Comparison of ENCODE assay signal across 8 cellular contexts in genomic region chr10:74176380-74177139, GRCh38. TPM values are rescaled to one million over a fixed set of nuclear protein-coding genes. Genes with fewer than 3 reads are reported as not detected.
A peak's percentile ranks its signal among the peaks of the same experiment; 100 is the strongest.
DNase-seq lines count a peak whose midpoint lies in the region; ATAC-seq lines count a peak whose summit lies in the region.

No MANE protein-coding gene starts in this region.

- H3K9me3 ChIP-seq in mesenchymal stem cell (ENCODE audit: control insufficient read depth, low read length) = no peaks in the 10 kb centered on the region

- peak overlapping the region; percentile 29 for H4K91ac ChIP-seq in mesenchymal stem cell (ENCODE audit: low read length)

- peak; percentile 95 for DNase-seq in COR-L47 (lab: John Stamatoyannopoulos, UW)
- DNase-seq in HT1080 (ENCODE audit: low read depth) = peak; percentile 99
- peak; percentile 95 for DNase-seq in NOMO-1 (lab: John Stamatoyannopoulos, UW; ENCODE audit: unreplicated experiment in 2 of 2)
- peak; percentile 82 to 95 (median 88) for DNase-seq in activated CD8-positive, alpha-beta memory T cell treated with anti-CD3 and anti-CD28 coated beads for 48 hours (ENCODE audit: low read depth in 2 of 3, low spot score in 2 of 3)
- DNase-seq in effector memory CD8-positive, alpha-beta T cell = peak; percentile 93 to 96 (median 95)
- peak; percentile 97 for DNase-seq in mesenchymal stem cell
- DNase-seq in stimulated activated CD8-positive, alpha-beta memory T cell treated with anti-CD3 and anti-CD28 coated beads, Interleukin-12 subunit alpha, Interleukin-12 subunit beta, amount 100 ng/mL, for 24 hours (ENCODE audit: extremely low read depth) = peak; percentile 87

- peak overlapping the region in 1 of 2 experiments; percentile 63 for H3K23ac ChIP-seq in mesenchymal stem cell (ENCODE audit: low read length in 2 of 2)

- H2BK5ac ChIP-seq in mesenchymal stem cell (ENCODE audit: low read depth, low read length, poor library complexity, severe bottlenecking) = no peak overlapping the region

- peaks cover 20 to 25% of the 10 kb centered on the region in 2 donors for H3K4me1 Mint-ChIP-seq in effector memory CD8-positive, alpha-beta T cell (ENCODE audit: low read depth in 2 of 2)

- no peak overlapping the region for H2BK15ac ChIP-seq in mesenchymal stem cell (ENCODE audit: low read depth, poor library complexity, severe bottlenecking)

- peak overlapping the region; percentile 90 to 91 for H3K4me3 Mint-ChIP-seq in effector memory CD8-positive, alpha-beta T cell

- H3K27ac ChIP-seq in mesenchymal stem cell (ENCODE audit: low read length, poor library complexity, severe bottlenecking) = peak overlapping the region; percentile 82

- H3K36me3 Mint-ChIP-seq in effector memory CD8-positive, alpha-beta T cell (ENCODE audit: insufficient read depth) = peaks cover 12% of the 10 kb centered on the region

- ATAC-seq in GM21367 (IDR thresholded peaks at IDR 0.05; ENCODE audit: unreplicated experiment) = peak; percentile 85
- peak; percentile 94 for ATAC-seq in effector memory CD8-positive, alpha-beta T cell (replicated peaks)

- peak overlapping the region; percentile 82 to 89 for H3K18ac ChIP-seq in mesenchymal stem cell (ENCODE audit: low read depth in 1 of 2, low read length in 2 of 2)

- peak overlapping the region in 1 of 2 experiments; percentile 26 for H2BK12ac ChIP-seq in mesenchymal stem cell (ENCODE audit: low read length in 2 of 2)

- no peak overlapping the region for H2AK5ac ChIP-seq in mesenchymal stem cell (ENCODE audit: low read length, severe bottlenecking)

- H3K9me3 Mint-ChIP-seq in effector memory CD8-positive, alpha-beta T cell = no peaks in the 10 kb centered on the region

- H3K27ac Mint-ChIP-seq in effector memory CD8-positive, alpha-beta T cell = peak overlapping the region; percentile 97

- H3K9ac ChIP-seq in mesenchymal stem cell (ENCODE audit: low read length) = peak overlapping the region; percentile 99

- peak overlapping the region in 1 of 2 experiments; percentile 35 for H3K14ac ChIP-seq in mesenchymal stem cell (ENCODE audit: low read length in 2 of 2)

- H2BK120ac ChIP-seq in mesenchymal stem cell (ENCODE audit: low read depth, low read length) = no peak overlapping the region

- peaks cover 4% of the 10 kb centered on the region for H3K79me1 ChIP-seq in mesenchymal stem cell (replicated peaks; ENCODE audit: low read length, poor library complexity, severe bottlenecking)

- no peaks in the 10 kb centered on the region for H3K27me3 ChIP-seq in mesenchymal stem cell (ENCODE audit: control insufficient read depth in 1 of 2, insufficient read depth in 1 of 2, low read length in 2 of 2)

- peak overlapping the region; percentile 10 for H2AFZ ChIP-seq in mesenchymal stem cell (ENCODE audit: low read depth, low read length)

- peak overlapping the region; percentile 74 to 100 for H3K4me3 ChIP-seq in mesenchymal stem cell (ENCODE audit: insufficient read depth in 1 of 2, low read depth in 1 of 2, low read length in 2 of 2)

- under 1% methylated on average over 69 of the region's 72 CpGs for WGBS in mesenchymal stem cell

- peak overlapping the region; percentile 81 for H3K4me2 ChIP-seq in mesenchymal stem cell (ENCODE audit: low read length, poor library complexity, severe bottlenecking)

- H3K36me3 ChIP-seq in mesenchymal stem cell (ENCODE audit: control insufficient read depth in 1 of 2, insufficient read depth in 2 of 2, low read depth in 1 of 2, low read length in 2 of 2) = no peaks in the 10 kb centered on the region

- no peaks in the 10 kb centered on the region for H3K4me1 ChIP-seq in mesenchymal stem cell (ENCODE audit: control insufficient read depth, insufficient read depth, low read depth, low read length)

- no peaks in the 10 kb centered on the region for H3K27me3 Mint-ChIP-seq in effector memory CD8-positive, alpha-beta T cell

- peak overlapping the region; percentile 57 for H4K8ac ChIP-seq in mesenchymal stem cell (ENCODE audit: low read length)

- peak overlapping the region in 1 of 2 experiments; percentile 60 for H3K4ac ChIP-seq in mesenchymal stem cell (ENCODE audit: low read depth in 1 of 2, low read length in 2 of 2)

RNA-seq across cellular contexts. Expression of gene ADK, which starts 25.5 kb away (rescaled TPM):
- total RNA-seq in HT1080 (2014; rRNA removed; shearing (Covaris generic)) = 59.2 and 65.2 TPM in 2 replicates
- polyA plus RNA-seq in HT1080 (2015; cell fraction: cytosol; rRNA removed) = 85.7 and 87.3 TPM in 2 replicates
- polyA plus RNA-seq in HT1080 (2015; cell fraction: nucleus; rRNA removed) = 61.2 and 66.9 TPM in 2 replicates
- polyA plus RNA-seq in mesenchymal stem cell (2013, experiment 1 of 2) = 24.2 TPM
- 24.9 TPM for polyA plus RNA-seq in mesenchymal stem cell (2013, experiment 2 of 2)

RNA-seq across cellular contexts. Expression of gene AP3M1, which starts 25.9 kb away (rescaled TPM):
- 26.6 and 34.3 TPM in 2 replicates for total RNA-seq in HT1080 (2014; rRNA removed; shearing (Covaris generic))
- polyA plus RNA-seq in HT1080 (2015; cell fraction: cytosol; rRNA removed) = 34.0 and 43.6 TPM in 2 replicates
- polyA plus RNA-seq in HT1080 (2015; cell fraction: nucleus; rRNA removed) = 62.2 and 62.8 TPM in 2 replicates
- polyA plus RNA-seq in mesenchymal stem cell (2013, experiment 1 of 2) = 33.0 TPM
- polyA plus RNA-seq in mesenchymal stem cell (2013, experiment 2 of 2) = 33.7 TPM

Comparison
In these comparisons a context has a peak if more than half of its experiments do, and no peak if none do; other contexts are left out.
1. Peak in every context shown above with its lines: DNase-seq, ATAC-seq, H3K4me3 ChIP-seq and H3K27ac ChIP-seq.